Comparison of ENCODE assay signal across 13 cellular contexts in genomic region chr15:68466876-68467275, GRCh38. TPM values are rescaled to one million over a fixed set of nuclear protein-coding genes. Genes with fewer than 3 reads are reported as not detected.
DNase-seq lines count a peak whose midpoint lies in the region; ATAC-seq and TF ChIP-seq lines count a peak whose summit lies in the region.
"Had no signal": no experiment of that assay in that cellular context is flagged by ENCODE, and none has a peak within 500 bp of the region (broad histone marks: within the 10 kb centered on the region; RNA-seq: fewer than 3 reads in every experiment).

No MANE protein-coding gene starts in this region.

- no peaks in the 10 kb centered on the region for H3K36me3 ChIP-seq in HEK293 (ENCODE audit: control insufficient read depth in 2 of 2, insufficient read depth in 1 of 2, low read length in 2 of 2)
- no peaks in the 10 kb centered on the region for H3K36me3 ChIP-seq in thoracic aorta

- no peaks in the 10 kb centered on the region for H3K9me3 ChIP-seq in HEK293 (ENCODE audit: control insufficient read depth, insufficient read depth, low read depth, low read length)
- no peaks in the 10 kb centered on the region for H3K9me3 ChIP-seq in thoracic aorta
- H3K9me3 ChIP-seq: A549, Caco-2 had no signal

- no peaks in the 10 kb centered on the region for H3K27me3 ChIP-seq in thoracic aorta (replicated peaks; ENCODE audit: insufficient read depth)

- CTCF ChIA-PET in HEK293 (lab: Yijun Ruan, JAX): interaction anchor here (0.7 to 1.3 kb wide), 4 partner anchors 83 to 207 kb away, joined by 3 read pairs; no protein-coding TSS in a partner anchor
- CTCF ChIA-PET in HEK293T (lab: Yijun Ruan, JAX): interaction anchor here (0.6 kb wide), 1 partner anchor 24 kb away, joined by 3 read pairs; no protein-coding TSS in a partner anchor

- H3K4me1 ChIP-seq in HEK293 (ENCODE audit: control insufficient read depth, insufficient read depth, low read length) (no peaks in the 10 kb centered on the region), thoracic aorta (ENCODE audit: control insufficient read depth in 1 of 2, low read depth in 2 of 2) (peaks cover 10 to 39% of the 10 kb centered on the region in 2 donors)
- H3K4me1 ChIP-seq: Caco-2 had no signal

- H3K27ac ChIP-seq in HEK293 (ENCODE audit: extremely low read depth, low read depth, low read length) (no peak overlapping the region), VCaP (peak overlapping the region; percentile 84; the same call in 1 of the 2 replicates), thoracic aorta (peak overlapping the region; percentile 19 to 52)
- H3K27ac ChIP-seq: A549 had no signal

- no peak overlapping the region for H3K4me3 ChIP-seq in HEK293 (ENCODE audit: low read depth, low read length)
- H3K4me3 ChIP-seq in thoracic aorta: no peak overlapping the region
- H3K4me3 ChIP-seq: A549, K562 had no signal

- POLR2A ChIA-PET in HEK293 (lab: Yijun Ruan, JAX): no interaction called here
- POLR2A ChIA-PET in HEK293T (lab: Yijun Ruan, JAX): no interaction called here

- ATAC-seq in thoracic aorta (ENCODE audit: insufficient number of reproducible peaks, low FRiP score, low read depth) (no peak), GM21367 (IDR thresholded peaks at IDR 0.05; ENCODE audit: unreplicated experiment) (no peak)
- ATAC-seq: A549, K562 had no signal

- no peak for DNase-seq in thoracic aorta (ENCODE audit: low spot score)
- DNase-seq in activated naive CD4-positive, alpha-beta T cell (lab: John Stamatoyannopoulos, UW): no peak
- DNase-seq in HEK293T (ENCODE audit: extremely low spot score): no peak
- DNase-seq: AML-193; Caco-2; CD4-positive, alpha-beta T cell; HCEC 1CT; IMR-90 had no signal

- no peak for TF ChIP-seq CTCF in HEK293 (tag by site-specific recombination; IDR thresholded peaks at IDR 0.05)
- TF ChIP-seq CTCF in VCaP (conservative IDR thresholded peaks at IDR 0.05): no peak
- TF ChIP-seq CTCF in thoracic aorta (IDR thresholded peaks at IDR 0.05): no peak

TF ChIP-seq in HEK293, 187 proteins besides CTCF, POLR2A, EP300 and RAD21:
- TF ChIP-seq ZNF140 (tag by site-specific recombination; IDR thresholded peaks at IDR 0.05): peak; percentile 91
- no peak for TF ChIP-seq ZNF48 (tag by site-specific recombination; IDR thresholded peaks at IDR 0.05)

TF ChIP-seq in HEK293T, 16 proteins besides CTCF, POLR2A, EP300 and RAD21:
- TF ChIP-seq ELF4 (IDR thresholded peaks at IDR 0.05) (no peak), CTBP1 (IDR thresholded peaks at IDR 0.05; ENCODE audit: borderline replicate concordance) (no peak), HDGF (IDR thresholded peaks at IDR 0.05; ENCODE audit: borderline replicate concordance) (no peak), L3MBTL2 (conservative IDR thresholded peaks at IDR 0.05) (no peak), SUZ12 (IDR thresholded peaks at IDR 0.05) (no peak), FOXM1 (IDR thresholded peaks at IDR 0.05; ENCODE audit: borderline replicate concordance) (no peak), ARNT (IDR thresholded peaks at IDR 0.05) (no peak), SP1 (IDR thresholded peaks at IDR 0.05) (no peak), ZNF384 (IDR thresholded peaks at IDR 0.05) (no peak), PKNOX1 (IDR thresholded peaks at IDR 0.05) (no peak), TARDBP (IDR thresholded peaks at IDR 0.05) (no peak), NFRKB (IDR thresholded peaks at IDR 0.05) (no peak), FOXK2 (IDR thresholded peaks at IDR 0.05) (no peak), FOXA1 (IDR thresholded peaks at IDR 0.05) (no peak), BHLHE40 (IDR thresholded peaks at IDR 0.05; ENCODE audit: borderline replicate concordance) (no peak)

RNA-seq across cellular contexts. Expression of gene ITGA11, which starts 34.9 kb away (rescaled TPM):
- total RNA-seq in thoracic aorta: 100 to 1,000 TPM; 246 to 360 TPM
- total RNA-seq: K562 had no signal
